8 cellular contexts compared by ENCODE assay signal in the genomic region with DNA sequence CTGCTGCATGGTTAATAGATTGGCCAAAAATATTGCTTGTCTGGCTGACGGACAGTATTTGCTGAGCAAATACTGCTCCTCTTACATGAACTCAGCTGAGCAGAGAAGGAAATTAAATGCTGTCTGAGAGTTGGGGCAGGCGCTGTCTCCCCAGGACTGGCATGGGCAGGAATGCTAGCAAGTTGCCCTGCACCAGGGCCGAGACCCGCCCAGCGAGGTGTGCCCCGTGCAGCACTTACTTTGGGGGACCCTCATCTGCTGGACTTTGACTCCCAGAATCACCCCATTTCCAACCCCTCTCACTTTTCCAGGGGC. TPM values are rescaled to one million over a fixed set of nuclear protein-coding genes. Genes with fewer than 3 reads are reported as not detected.
A peak's percentile ranks its signal among the peaks of the same experiment; 100 is the strongest.
DNase-seq lines count a peak whose midpoint lies in the region; ATAC-seq and TF ChIP-seq lines count a peak whose summit lies in the region.

No MANE protein-coding gene starts in this region.

- CTCF ChIA-PET in BJ (lab: Yijun Ruan, JAX), result no interaction called here

- H3K4me3 ChIP-seq in BJ (ENCODE audit: low read depth, low read length), result peak overlapping the region; percentile 78
- H3K4me3 ChIP-seq in Loucy (ENCODE audit: low read length, poor library complexity, severe bottlenecking), result peak overlapping the region; percentile 77

- in situ Hi-C loops in ACHN (cut with HindIII; ENCODE audit: low pct_ligation_motif_present, low pct_unique_long_range_greater_than_20kb, low sequenced_read_pairs), result no loop called here

- H3K9me3 Mint-ChIP-seq in dendritic cell treated with granulocyte-macrophage colony-stimulating factor and Interleukin-4, amounts not matched to agents 40 ng/mL and 50 ng/mL, for 4 days, result no peaks in the 10 kb centered on the region
- H3K9me3 Mint-ChIP-seq in natural killer cell treated with Interleukin-12 subunit alpha and Interleukin-12 subunit beta and Interleukin-15 and Interleukin-18, amount 100 ng/mL, for 72 hours, result no peaks in the 10 kb centered on the region

- H3K4me1 Mint-ChIP-seq in dendritic cell treated with granulocyte-macrophage colony-stimulating factor and Interleukin-4, amounts not matched to agents 40 ng/mL and 50 ng/mL, for 4 days (ENCODE audit: low read depth), result peaks cover 81% of the 10 kb centered on the region
- H3K4me1 Mint-ChIP-seq in natural killer cell treated with Interleukin-12 subunit alpha and Interleukin-12 subunit beta and Interleukin-15 and Interleukin-18, amount 100 ng/mL, for 72 hours (ENCODE audit: low read depth in 2 of 2), result peaks cover 43 to 52% of the 10 kb centered on the region in 2 donors

- DNase-seq in BJ (ENCODE audit: low read depth) (no peak), GM20000 (ENCODE audit: low spot score) (no peak), cortex of kidney (lab: John Stamatoyannopoulos, UW) (no peak), AG20443 (ENCODE audit: low spot score) (no peak), ACHN (no peak)
- DNase-seq in natural killer cell treated with Interleukin-12 subunit alpha and Interleukin-12 subunit beta and Interleukin-15 and Interleukin-18, amount 100 ng/mL, for 72 hours (ENCODE audit: low spot score), result no peak

- H3K9me3 ChIP-seq in Loucy (ENCODE audit: insufficient read depth, low read depth, low read length), result no peaks in the 10 kb centered on the region

- POLR2A ChIA-PET in BJ (lab: Charles Lee), result no interaction called here

- H3K27ac Mint-ChIP-seq in dendritic cell treated with granulocyte-macrophage colony-stimulating factor and Interleukin-4, amounts not matched to agents 40 ng/mL and 50 ng/mL, for 4 days, result peak overlapping the region; percentile 47
- peak overlapping the region; percentile 39 to 55 for H3K27ac Mint-ChIP-seq in natural killer cell treated with Interleukin-12 subunit alpha and Interleukin-12 subunit beta and Interleukin-15 and Interleukin-18, amount 100 ng/mL, for 72 hours

- peaks cover 62% of the 10 kb centered on the region for H3K79me2 ChIP-seq in Loucy (ENCODE audit: insufficient read depth, low read length)

- peaks cover 66% of the 10 kb centered on the region for H3K4me1 ChIP-seq in Loucy (ENCODE audit: insufficient read depth, low read length, poor library complexity, severe bottlenecking)

- H3K4me2 ChIP-seq in Loucy (ENCODE audit: low read depth, low read length, poor library complexity, severe bottlenecking), result peak overlapping the region; percentile 99

- peaks cover 39% of the 10 kb centered on the region for H3K36me3 Mint-ChIP-seq in dendritic cell treated with granulocyte-macrophage colony-stimulating factor and Interleukin-4, amounts not matched to agents 40 ng/mL and 50 ng/mL, for 4 days (ENCODE audit: low read depth)
- no peaks in the 10 kb centered on the region for H3K36me3 Mint-ChIP-seq in natural killer cell treated with Interleukin-12 subunit alpha and Interleukin-12 subunit beta and Interleukin-15 and Interleukin-18, amount 100 ng/mL, for 72 hours

- no peak for ATAC-seq in natural killer cell treated with Interleukin-12 subunit alpha and Interleukin-12 subunit beta and Interleukin-15 and Interleukin-18, amount 100 ng/mL, for 72 hours

- peaks cover 3% of the 10 kb centered on the region; the same call in 1 of the 2 replicates for H3F3A ChIP-seq in Loucy (ENCODE audit: low read depth)

- no peaks in the 10 kb centered on the region for H3K9me2 ChIP-seq in Loucy (replicated peaks; ENCODE audit: low read depth, low read length)

- H3K36me3 ChIP-seq in BJ (ENCODE audit: control insufficient read depth, insufficient read depth, low read length) (0 out of 2 replicates have a peak, but pooled peaks cover 1% of the 10 kb centered on the region), Loucy (ENCODE audit: insufficient read depth, low read length) (no peaks in the 10 kb centered on the region)

- TF ChIP-seq CTCF in BJ (IDR thresholded peaks at IDR 0.05; ENCODE audit: insufficient read depth, low read depth, low read length), result no peak
- TF ChIP-seq CTCF in Loucy (conservative IDR thresholded peaks at IDR 0.05; ENCODE audit: low read length), result no peak
- no peak for TF ChIP-seq CTCF in GM20000 (IDR thresholded peaks at IDR 0.05; ENCODE audit: extremely low read depth, missing control alignments)

- peak overlapping the region; percentile 80 for H3K4me3 Mint-ChIP-seq in dendritic cell treated with granulocyte-macrophage colony-stimulating factor and Interleukin-4, amounts not matched to agents 40 ng/mL and 50 ng/mL, for 4 days
- peak overlapping the region; percentile 82 for H3K4me3 Mint-ChIP-seq in natural killer cell treated with Interleukin-12 subunit alpha and Interleukin-12 subunit beta and Interleukin-15 and Interleukin-18, amount 100 ng/mL, for 72 hours

- intact Hi-C loops in dendritic cell treated with granulocyte-macrophage colony-stimulating factor and Interleukin-4, amounts not matched to agents 40 ng/mL and 50 ng/mL, for 4 days (cut with micrococcal nuclease), result no loop called here

- H2AFZ ChIP-seq in Loucy (ENCODE audit: low read length), result no peak overlapping the region

- H3K27me3 ChIP-seq in BJ (ENCODE audit: control insufficient read depth, insufficient read depth, low read length) (no peaks in the 10 kb centered on the region; the same call in 1 of the 2 replicates), Loucy (ENCODE audit: insufficient read depth, low read length, poor library complexity, severe bottlenecking) (no peaks in the 10 kb centered on the region)

- peaks cover under 1% of the 10 kb centered on the region for H3K27me3 Mint-ChIP-seq in dendritic cell treated with granulocyte-macrophage colony-stimulating factor and Interleukin-4, amounts not matched to agents 40 ng/mL and 50 ng/mL, for 4 days
- H3K27me3 Mint-ChIP-seq in natural killer cell treated with Interleukin-12 subunit alpha and Interleukin-12 subunit beta and Interleukin-15 and Interleukin-18, amount 100 ng/mL, for 72 hours, result no peaks in the 10 kb centered on the region

- H4K20me1 ChIP-seq in Loucy (ENCODE audit: insufficient read depth, low read length, poor library complexity, severe bottlenecking), result peaks cover 51% of the 10 kb centered on the region

- peak overlapping the region; percentile 84 for H3K9ac ChIP-seq in Loucy (ENCODE audit: low read depth, low read length, poor library complexity, severe bottlenecking)

RNA-seq across cellular contexts. Expression of gene FBRSL1, which starts 1.4 kb away (rescaled TPM):
- polyA plus RNA-seq in BJ (2011; rRNA removed), result 1.0 and 1.4 TPM in 2 replicates
- polyA minus RNA-seq in BJ (2011; rRNA and poly(A)+ RNA removed), result 1.0 and 4.2 TPM in 2 replicates
- total RNA-seq in natural killer cell treated with Interleukin-12 subunit alpha and Interleukin-12 subunit beta and Interleukin-15 and Interleukin-18, amount 100 ng/mL, for 72 hours, result 10 to 100 TPM; 38.0 to 91.5 TPM
